ENCODE assay signal across 11 cellular contexts in the genomic region with DNA sequence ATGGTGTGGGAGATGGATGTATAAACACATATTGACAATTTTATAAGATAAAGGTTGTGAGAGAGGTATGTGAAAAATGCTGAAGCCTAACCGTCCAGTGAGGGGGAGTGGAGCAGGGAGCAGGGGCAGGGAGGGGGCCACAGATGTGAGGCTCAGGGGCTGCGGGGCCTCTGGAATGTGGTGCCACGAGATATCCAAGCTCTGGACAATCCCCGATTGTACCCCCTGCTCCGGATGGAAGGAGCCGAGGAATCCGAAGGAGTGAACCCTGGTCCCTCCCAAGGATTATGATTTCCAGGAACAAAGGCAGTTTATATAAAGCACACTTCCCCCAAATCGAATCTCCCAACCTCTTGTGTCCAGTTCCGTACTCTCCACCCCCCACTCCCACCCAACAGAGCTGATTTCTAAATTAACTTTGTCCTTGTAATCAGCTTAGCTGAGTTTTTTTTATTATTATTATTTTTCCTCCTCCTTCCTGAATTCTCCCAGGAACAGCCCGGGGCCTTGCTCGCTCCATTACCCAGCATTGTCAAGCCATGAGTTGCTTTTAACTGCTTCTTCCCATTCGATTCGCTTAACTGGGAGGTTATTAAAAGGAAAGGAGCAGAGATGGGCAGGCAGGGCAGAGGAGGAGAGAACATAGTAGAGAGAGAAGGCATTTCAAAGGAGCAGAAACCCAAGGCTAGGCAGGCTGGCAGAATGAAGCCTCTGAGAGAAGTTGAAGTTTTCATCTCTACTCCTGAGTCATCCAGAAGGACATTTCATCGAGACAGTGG. TPM values are rescaled to one million over a fixed set of nuclear protein-coding genes. Genes with fewer than 3 reads are reported as not detected.
DNase-seq lines count a peak whose midpoint lies in the region; FAIRE-seq and TF ChIP-seq lines count a peak whose summit lies in the region.
"Had no signal": no experiment of that assay in that cellular context is flagged by ENCODE, and none has a peak within 500 bp of the region (broad histone marks: within the 10 kb centered on the region; RNA-seq: fewer than 3 reads in every experiment).

No MANE protein-coding gene starts in this region.

- no peak overlapping the region for H3K27ac ChIP-seq in H9 (ENCODE audit: insufficient read length, low read depth, low read length)
- peak overlapping the region; percentile 75 for H3K27ac ChIP-seq in astrocyte (ENCODE audit: low read depth, low read length)
- H3K27ac ChIP-seq in iPS-20b (ENCODE audit: low read length), result no peak overlapping the region
- H3K27ac ChIP-seq in spleen, result peak overlapping the region in 6 of 8 donors; percentile 9 to 63 (median 46)
- H3K27ac ChIP-seq: pancreas had no signal

- FAIRE-seq in astrocyte (lab: Jason Lieb, UNC) (no peak), GM12892 (lab: Jason Lieb, UNC) (no peak)
- FAIRE-seq: pancreas had no signal

- H3K27me3 ChIP-seq in H9 (ENCODE audit: insufficient read depth, low read length) (no peaks in the 10 kb centered on the region), astrocyte (ENCODE audit: insufficient read depth, low read length) (no peaks in the 10 kb centered on the region), iPS-20b (ENCODE audit: insufficient read depth, low read length) (no peaks in the 10 kb centered on the region), spleen (replicated peaks in 1 of 7) (peaks cover 0 to 7% (median 0%) of the 10 kb centered on the region in 7 donors)
- H3K27me3 ChIP-seq: pancreas had no signal

- H2BK20ac ChIP-seq in H9 (ENCODE audit: low read depth, low read length, poor library complexity, severe bottlenecking), result no peak overlapping the region

- H4K20me1 ChIP-seq in H9 (ENCODE audit: control insufficient read depth, insufficient read depth, insufficient read length) (no peaks in the 10 kb centered on the region), astrocyte (ENCODE audit: insufficient read depth, low read length) (peaks cover 71% of the 10 kb centered on the region)

- DNase-seq in H9 (no peak), astrocyte (ENCODE audit: low read depth) (no peak), spleen (no peak), GM12892 (ENCODE audit: insufficient read length) (no peak), cortex of kidney (lab: John Stamatoyannopoulos, UW) (no peak), dermis blood vessel endothelial cell (no peak)
- DNase-seq in activated naive CD4-positive, alpha-beta T cell treated with anti-CD3 and anti-CD28 coated beads for 36 hours, result no peak
- DNase-seq: DMS53, NCI-H1417, pancreas had no signal

- no peaks in the 10 kb centered on the region for H3K23me2 ChIP-seq in H9 (ENCODE audit: insufficient read length, low read depth, low read length, poor library complexity, severe bottlenecking)

- no peak overlapping the region for H3K56ac ChIP-seq in H9 (ENCODE audit: insufficient read length, low read depth, low read length)

- H3K36me3 Mint-ChIP-seq in H9 (ENCODE audit: insufficient read depth in 1 of 3, low read depth in 3 of 3) (peaks cover 0 to 4% (median 2%) of the 10 kb centered on the region in 3 experiments; a peak in 3 of 7 replicates), astrocyte (ENCODE audit: low read depth, unreplicated experiment) (peaks cover 18% of the 10 kb centered on the region)
- no peaks in the 10 kb centered on the region for H3K36me3 Mint-ChIP-seq in activated naive CD4-positive, alpha-beta T cell treated with anti-CD3 and anti-CD28 coated beads for 36 hours (ENCODE audit: low read depth)

- H3K4me1 ChIP-seq in H9 (ENCODE audit: insufficient read depth, low read length) (peaks cover 10% of the 10 kb centered on the region; the same call in 1 of the 2 replicates), astrocyte (ENCODE audit: insufficient read depth, low read length) (peaks cover 49% of the 10 kb centered on the region), iPS-20b (ENCODE audit: insufficient read depth, low read length) (peaks cover 37% of the 10 kb centered on the region), spleen (peaks cover 0 to 63% (median 14%) of the 10 kb centered on the region in 6 donors)
- H3K4me1 ChIP-seq: pancreas had no signal

- H3K9ac ChIP-seq in H9 (ENCODE audit: extremely low read depth, insufficient read length, low read length) (no peak overlapping the region), astrocyte (ENCODE audit: low read length) (peak overlapping the region; percentile 60), iPS-20b (ENCODE audit: low read depth, low read length) (peak overlapping the region; percentile 56; the same call in 1 of the 2 replicates)

- peaks cover 57 to 71% of the 10 kb centered on the region in 2 experiments for H3K4me1 Mint-ChIP-seq in H9
- peaks cover 89% of the 10 kb centered on the region for H3K4me1 Mint-ChIP-seq in astrocyte (ENCODE audit: low read depth, unreplicated experiment)
- no peaks in the 10 kb centered on the region for H3K4me1 Mint-ChIP-seq in activated naive CD4-positive, alpha-beta T cell treated with anti-CD3 and anti-CD28 coated beads for 36 hours (ENCODE audit: low read depth)

- H2AFZ ChIP-seq in H9 (ENCODE audit: low read length), result no peak overlapping the region
- H2AFZ ChIP-seq in astrocyte (ENCODE audit: low read depth, low read length), result no peak overlapping the region

- H3K14ac ChIP-seq in H9 (ENCODE audit: insufficient read depth, low read length), result no peak overlapping the region

- TF ChIP-seq CTCF in H9 (conservative IDR thresholded peaks at IDR 0.05) (0 out of 3 replicates have a peak, but pooled peaks have one; percentile 5), astrocyte (IDR thresholded peaks at IDR 0.05; ENCODE audit: insufficient read depth, low read depth, low read length) (no peak), spleen (IDR thresholded peaks at IDR 0.05 in 8 of 11, conservative IDR thresholded peaks at IDR 0.05 in 3 of 11) (no peak)

- peak overlapping the region; percentile 86 to 92 (median 87) for H3K27ac Mint-ChIP-seq in H9
- H3K27ac Mint-ChIP-seq in astrocyte (ENCODE audit: unreplicated experiment), result peak overlapping the region; percentile 94
- no peak overlapping the region for H3K27ac Mint-ChIP-seq in activated naive CD4-positive, alpha-beta T cell treated with anti-CD3 and anti-CD28 coated beads for 36 hours

- no peak for TF ChIP-seq POLR2A in spleen (IDR thresholded peaks at IDR 0.05)
- TF ChIP-seq POLR2A in GM12892 (IDR thresholded peaks at IDR 0.05; ENCODE audit: low read depth, low read length), result no peak

- H3K23ac ChIP-seq in H9 (ENCODE audit: insufficient read length, low read depth, low read length), result no peak overlapping the region

- H4K8ac ChIP-seq in H9 (replicated peaks; ENCODE audit: insufficient read length, low read depth, low read length), result no peak overlapping the region

- H3K79me2 ChIP-seq in H9 (ENCODE audit: insufficient read depth, low read length) (peaks cover 11% of the 10 kb centered on the region; the same call in 1 of the 2 replicates), astrocyte (ENCODE audit: insufficient read depth, low read length) (peaks cover 100% of the 10 kb centered on the region)

- H3K4me3 ChIP-seq in astrocyte (ENCODE audit: insufficient read depth, low read depth, low read length) (no peak overlapping the region), iPS-20b (ENCODE audit: low read length) (no peak overlapping the region; the same call in 1 of the 2 replicates), spleen (no peak overlapping the region)
- H3K4me3 ChIP-seq: pancreas had no signal

- no peak overlapping the region for H2AK5ac ChIP-seq in H9 (ENCODE audit: insufficient read length, low read length)

- H3K4ac ChIP-seq in H9 (ENCODE audit: low read depth, low read length), result no peak overlapping the region

- H3T11ph ChIP-seq in H9 (ENCODE audit: low read length), result no peak overlapping the region

- no peak overlapping the region for H2BK120ac ChIP-seq in H9 (ENCODE audit: low read depth, low read length, poor library complexity, severe bottlenecking)

- H3K4me3 Mint-ChIP-seq in H9 (no peak overlapping the region; a peak in 1 of 5 replicates), astrocyte (ENCODE audit: unreplicated experiment) (peak overlapping the region; percentile 77)
- H3K4me3 Mint-ChIP-seq in activated naive CD4-positive, alpha-beta T cell treated with anti-CD3 and anti-CD28 coated beads for 36 hours, result no peak overlapping the region

- no peak overlapping the region for H4K91ac ChIP-seq in H9 (ENCODE audit: insufficient read length, low read depth, low read length)

- H3K27me3 Mint-ChIP-seq in H9 (ENCODE audit: low read depth) (no peaks in the 10 kb centered on the region), astrocyte (ENCODE audit: low read depth, unreplicated experiment) (no peaks in the 10 kb centered on the region)
- H3K27me3 Mint-ChIP-seq in activated naive CD4-positive, alpha-beta T cell treated with anti-CD3 and anti-CD28 coated beads for 36 hours (ENCODE audit: low read depth), result peaks cover 8% of the 10 kb centered on the region

- no peaks in the 10 kb centered on the region for H3K79me1 ChIP-seq in H9 (ENCODE audit: insufficient read depth, low read depth, low read length, poor library complexity, severe bottlenecking)

- WGBS in H9 (ENCODE audit: extremely low coverage, insufficient read length, low lambda C conversion rate), result no CpG with 5 or more reads among the region's 14 CpGs
- WGBS in spleen, 5 donors, result 72 to 82% (median 77%) methylated on average over 14 of the region's 14 CpGs

- no peak overlapping the region for H3K18ac ChIP-seq in H9 (ENCODE audit: insufficient read length, low read depth, low read length)

- CTCF ChIA-PET in activated naive CD4-positive, alpha-beta T cell treated with anti-CD3 and anti-CD28 coated beads for 36 hours (lab: Charles Lee), result interaction anchor here (0.6 kb wide), 1 partner anchor 11 kb away, joined by 5 read pairs; no protein-coding TSS in a partner anchor

- no peak overlapping the region for H2BK12ac ChIP-seq in H9 (ENCODE audit: insufficient read length, low read depth, low read length)

- intact Hi-C loops in spleen (cut with DNase I; ENCODE audit: low total_unique reads), result no loop called here
- intact Hi-C loops in activated naive CD4-positive, alpha-beta T cell treated with anti-CD3 and anti-CD28 coated beads for 36 hours (cut with micrococcal nuclease), result no loop called here

- no peak overlapping the region for H2BK5ac ChIP-seq in H9 (ENCODE audit: insufficient read length, low read length)

- no peaks in the 10 kb centered on the region for H3K9me3 Mint-ChIP-seq in H9
- H3K9me3 Mint-ChIP-seq in astrocyte (ENCODE audit: unreplicated experiment), result no peaks in the 10 kb centered on the region
- H3K9me3 Mint-ChIP-seq in activated naive CD4-positive, alpha-beta T cell treated with anti-CD3 and anti-CD28 coated beads for 36 hours, result no peaks in the 10 kb centered on the region

- H2BK15ac ChIP-seq in H9 (ENCODE audit: low read depth, low read length), result no peak overlapping the region

- H3K36me3 ChIP-seq in astrocyte (ENCODE audit: insufficient read depth, low read length), result no peaks in the 10 kb centered on the region
- H3K36me3 ChIP-seq in iPS-20b (ENCODE audit: insufficient read depth, low read depth, low read length), result peaks cover 6% of the 10 kb centered on the region; the same call in 1 of the 2 replicates
- H3K36me3 ChIP-seq in spleen, result no peaks in the 10 kb centered on the region
- H3K36me3 ChIP-seq: pancreas had no signal

- no peak overlapping the region for H4K5ac ChIP-seq in H9 (ENCODE audit: insufficient read length, low read depth, low read length)

- H3K9me3 ChIP-seq in H9 (ENCODE audit: control insufficient read depth, low read depth, low read length) (no peaks in the 10 kb centered on the region), astrocyte (ENCODE audit: insufficient read depth, low read depth, low read length) (no peaks in the 10 kb centered on the region), iPS-20b (ENCODE audit: insufficient read depth, low read depth, low read length) (no peaks in the 10 kb centered on the region), spleen (no peaks in the 10 kb centered on the region)
- H3K9me3 ChIP-seq: pancreas had no signal

- H3K4me2 ChIP-seq in H9 (ENCODE audit: insufficient read depth, insufficient read length, low read length) (no peak overlapping the region), astrocyte (ENCODE audit: low read length) (peak overlapping the region; percentile 71)

RNA-seq across cellular contexts. Expression of a gene that starts 9.4 kb away (rescaled TPM):
- total RNA-seq in H9 (2021) (29.9 and 30.5 TPM in 2 replicates), astrocyte (195 and 231 TPM in 2 replicates), spleen (10 to 100 TPM; 14.0 to 50.9 (median 24.5) TPM), dermis blood vessel endothelial cell (28.2 and 35.4 TPM in 2 replicates)
- 1 to 10 TPM; 1.4 to 3.9 (median 1.7) TPM for polyA plus RNA-seq in spleen
- total RNA-seq in activated naive CD4-positive, alpha-beta T cell treated with anti-CD3 and anti-CD28 coated beads for 36 hours, result under 1 TPM in 1 of 2 experiments, not detected in 1; 0.05 TPM
- not detected for polyA plus RNA-seq in GM12892 (2012; ENCODE audit: missing spikeins)

Comparison
In these comparisons a context has a peak if more than half of its experiments do, and no peak if none do; other contexts are left out.
1. H3K27ac ChIP-seq: peak in astrocyte (single experiment) and spleen (6 of 8); none in H9 (single experiment) and iPS-20b (single experiment).
2. RNA of a gene that starts 9.4 kb away (total RNA-seq): 195 to 231 TPM in astrocyte, 29.9 to 30.5 TPM in H9, 28.2 to 35.4 TPM in dermis blood vessel endothelial cell and 14.0 to 50.9 TPM in spleen; 0.05 TPM in activated naive CD4-positive, alpha-beta T cell treated with anti-CD3 and anti-CD28 coated beads for 36 hours; every median in the first group is over 10 times any median in the second.